9 cellular contexts compared by ENCODE assay signal in genomic region chr11:119421941-119422504, GRCh38. TPM values are rescaled to one million over a fixed set of nuclear protein-coding genes. Genes with fewer than 3 reads are reported as not detected.
DNase-seq lines count a peak whose midpoint lies in the region; ATAC-seq and TF ChIP-seq lines count a peak whose summit lies in the region.
"Had no signal": no experiment of that assay in that cellular context is flagged by ENCODE, and none has a peak within 500 bp of the region (broad histone marks: within the 10 kb centered on the region; RNA-seq: fewer than 3 reads in every experiment).

No MANE protein-coding gene starts in this region.

- no peak for ATAC-seq in right cardiac atrium
- ATAC-seq in sciatic nerve = peak; percentile 38
- ATAC-seq in HG03095 (IDR thresholded peaks at IDR 0.05; ENCODE audit: unreplicated experiment) = no peak

- intact Hi-C loops in right cardiac atrium (cut with DNase I) (no loop called here), sciatic nerve (cut with DNase I) (no loop called here)

- no peaks in the 10 kb centered on the region for H3K27me3 ChIP-seq in right cardiac atrium (ENCODE audit: control insufficient read depth, insufficient read depth)

- no peaks in the 10 kb centered on the region for H3K9me3 ChIP-seq in right cardiac atrium (ENCODE audit: control insufficient read depth, low read length)

- peaks cover 15% of the 10 kb centered on the region for H3K27me3 Mint-ChIP-seq in T-helper 2 cell treated with Interferon-gamma antibody and Interleukin-4, amounts not matched to agents 5 μg/mL and 100 μg/mL, for 36 hours (ENCODE audit: low read depth)

- POLR2A ChIA-PET in GM10248 (lab: Yijun Ruan, JAX) = no interaction called here

- no peak for TF ChIP-seq CTCF in GM10248 (IDR thresholded peaks at IDR 0.05; ENCODE audit: control extremely low read depth, extremely low read depth, low read depth, missing control alignments)

- H3K4me3 Mint-ChIP-seq in T-helper 2 cell treated with Interferon-gamma antibody and Interleukin-4, amounts not matched to agents 5 μg/mL and 100 μg/mL, for 36 hours = peak overlapping the region; percentile 87

- H3K27ac ChIP-seq in right cardiac atrium (ENCODE audit: low read length) = no peak overlapping the region
- H3K27ac ChIP-seq: 22Rv1 had no signal

- no peaks in the 10 kb centered on the region for H3K9me3 Mint-ChIP-seq in T-helper 2 cell treated with Interferon-gamma antibody and Interleukin-4, amounts not matched to agents 5 μg/mL and 100 μg/mL, for 36 hours

- CTCF ChIA-PET in GM10248 (lab: Yijun Ruan, JAX) = interaction anchor here (1.2 kb wide), 1 partner anchor 12 kb away, joined by 3 read pairs; no protein-coding TSS in a partner anchor

- H3K27ac Mint-ChIP-seq in T-helper 2 cell treated with Interferon-gamma antibody and Interleukin-4, amounts not matched to agents 5 μg/mL and 100 μg/mL, for 36 hours = peak overlapping the region; percentile 71

- no peaks in the 10 kb centered on the region for H3K4me1 ChIP-seq in right cardiac atrium (ENCODE audit: control insufficient read depth, insufficient read depth, low read length)

- peak; percentile 29 for DNase-seq in DMS 273 (lab: John Stamatoyannopoulos, UW; ENCODE audit: unreplicated experiment)
- DNase-seq in DMS 273 treated with DMSO at 0.1 percent for 48 hours (lab: John Stamatoyannopoulos, UW) = no peak
- DNase-seq in T-helper 2 cell treated with Interferon-gamma antibody and Interleukin-4, amounts not matched to agents 5 μg/mL and 100 μg/mL, for 36 hours (ENCODE audit: low spot score) = no peak
- DNase-seq in right cardiac atrium = peak in 1 of 3 donors; percentile 43
- DNase-seq in sciatic nerve (ENCODE audit: low spot score) = no peak
- DNase-seq in SKM-1 (lab: John Stamatoyannopoulos, UW; ENCODE audit: unreplicated experiment) = no peak
- DNase-seq in GM10248 (ENCODE audit: extremely low spot score) = no peak

- under 1% methylated on average over 28 of the region's 28 CpGs for WGBS in right cardiac atrium

- no peaks in the 10 kb centered on the region for H3K36me3 Mint-ChIP-seq in T-helper 2 cell treated with Interferon-gamma antibody and Interleukin-4, amounts not matched to agents 5 μg/mL and 100 μg/mL, for 36 hours (ENCODE audit: low read depth)

- peaks cover 24% of the 10 kb centered on the region for H3K4me1 Mint-ChIP-seq in T-helper 2 cell treated with Interferon-gamma antibody and Interleukin-4, amounts not matched to agents 5 μg/mL and 100 μg/mL, for 36 hours (ENCODE audit: low read depth)

- H3K4me3 ChIP-seq in right cardiac atrium (ENCODE audit: low read length) = peak overlapping the region; percentile 42

RNA-seq across cellular contexts. Expression of gene THY1, which starts 0.9 kb away (rescaled TPM):
- total RNA-seq in right cardiac atrium (1 to 10 TPM in 3 of 4 donors, under 1 TPM in 1; 0.74 to 2.9 (median 1.8) TPM), sciatic nerve (3.8 TPM)
- polyA plus RNA-seq in right cardiac atrium = 4.3 TPM

RNA-seq across cellular contexts. Expression of gene USP2, which starts 40.5 kb away (rescaled TPM):
- 10 to 100 TPM; 57.3 to 98.4 (median 95.7) TPM for total RNA-seq in right cardiac atrium
- 57.1 TPM for polyA plus RNA-seq in right cardiac atrium
- total RNA-seq in sciatic nerve = 13.7 TPM
